Comparison of ENCODE assay signal across 8 cellular contexts in genomic region chr2:20448246-20449046, GRCh38. TPM values are rescaled to one million over a fixed set of nuclear protein-coding genes. Genes with fewer than 3 reads are reported as not detected.
DNase-seq lines count a peak whose midpoint lies in the region; ATAC-seq, FAIRE-seq and TF ChIP-seq lines count a peak whose summit lies in the region.

No MANE protein-coding gene starts in this region.

- intact Hi-C loops in PC-9 (cut with micrococcal nuclease; ENCODE audit: unreplicated experiment) (loop anchor here (1.0 to 5.0 kb wide), 2 partner anchors 64 to 145 kb away; no protein-coding TSS in a partner anchor), endothelial cell of umbilical vein (cut with micrococcal nuclease) (loop anchor here (10.0 kb wide), 1 partner anchor 376 kb away; the partner anchor contains the start of gene LDAH), natural killer cell (cut with micrococcal nuclease) (loop anchor here (5.0 kb wide), 1 partner anchor 546 kb away; the partner anchor contains the start of gene TTC32)

- no peaks in the 10 kb centered on the region for H3K9me3 Mint-ChIP-seq in natural killer cell

- H3K27me3 Mint-ChIP-seq in natural killer cell (ENCODE audit: low read depth in 2 of 2) = peaks cover 0 to 13% of the 10 kb centered on the region in 2 donors

- no peak for FAIRE-seq in endothelial cell of umbilical vein (lab: Jason Lieb, UNC)

- TF ChIP-seq POLR2A in endothelial cell of umbilical vein (IDR thresholded peaks at IDR 0.05; ENCODE audit: low read depth, low read length) = peak; percentile 85

- peak; percentile 22 for DNase-seq in Caki2 (ENCODE audit: low read depth)
- DNase-seq in PC-9 = no peak
- DNase-seq in endothelial cell of umbilical vein (ENCODE audit: low read depth, low spot score) = no peak
- DNase-seq in natural killer cell = no peak
- DNase-seq in stimulated activated CD4-positive, alpha-beta T cell treated with anti-CD3 and anti-CD28 coated beads, Interleukin-12 subunit alpha, Interleukin-12 subunit beta, amount 100 ng/mL, for 4 hours = no peak
- DNase-seq in NCI-H128 (lab: John Stamatoyannopoulos, UW; ENCODE audit: unreplicated experiment) = no peak

- in situ Hi-C loops in Caki2 (cut with HindIII; ENCODE audit: low pct_unique_long_range_greater_than_20kb, low sequenced_read_pairs) = loop anchor here (25.0 kb wide), 1 partner anchor 189 kb away; no protein-coding TSS in a partner anchor

- CTCF ChIA-PET in PC-9 (lab: Charles Lee) = interaction anchor here (0.7 to 2.3 kb wide), 3 partner anchors 10 to 186 kb away, joined by 3 to 21 read pairs (median 12); no protein-coding TSS in a partner anchor
- CTCF ChIA-PET in endothelial cell of umbilical vein (lab: Charles Lee) = interaction anchor here (1.1 to 5.4 kb wide), 5 partner anchors 37 to 187 kb away, joined by 3 to 78 read pairs (median 5); no protein-coding TSS in a partner anchor

- dilution Hi-C loops in endothelial cell of umbilical vein (cut with MboI; ENCODE audit: extremely low pct_ligation_motif_present, low sequenced_read_pairs) = loop anchor here (10.0 kb wide), 1 partner anchor 186 kb away; no protein-coding TSS in a partner anchor

- peak overlapping the region; percentile 98 for H3K4me2 ChIP-seq in PC-9
- peak overlapping the region; percentile 66 for H3K4me2 ChIP-seq in endothelial cell of umbilical vein (ENCODE audit: insufficient read depth, low read length)

- peak overlapping the region; percentile 92 for H3K9ac ChIP-seq in endothelial cell of umbilical vein (replicated peaks; ENCODE audit: extremely low read depth, insufficient read depth, low read length)

- BruUV-seq in PC-9 (replicated peaks; lab: Mats Ljungman, UMichigan) (no TSS peak), endothelial cell of umbilical vein (replicated peaks; lab: Mats Ljungman, UMichigan) (TSS peak; percentile 34)

- no peak overlapping the region for H2AFZ ChIP-seq in PC-9
- H2AFZ ChIP-seq in endothelial cell of umbilical vein (ENCODE audit: low read depth, low read length) = no peak overlapping the region

- peaks cover 17% of the 10 kb centered on the region for H3K36me3 ChIP-seq in PC-9 (ENCODE audit: low read depth)
- peaks cover 2 to 15% of the 10 kb centered on the region in 2 experiments for H3K36me3 ChIP-seq in endothelial cell of umbilical vein (ENCODE audit: control insufficient read depth in 2 of 2, extremely low read depth in 1 of 2, insufficient read depth in 2 of 2, low read length in 2 of 2)

- H3K4me3 Mint-ChIP-seq in natural killer cell = peak overlapping the region; percentile 87

- peaks cover 35% of the 10 kb centered on the region; the same call in 1 of the 2 replicates for H3F3A ChIP-seq in PC-9 (ENCODE audit: insufficient read depth, low read depth)

- H3K9me3 ChIP-seq in PC-9 (ENCODE audit: insufficient read depth, low read depth) (no peaks in the 10 kb centered on the region), endothelial cell of umbilical vein (replicated peaks; ENCODE audit: control insufficient read depth, insufficient read depth, low read length) (no peaks in the 10 kb centered on the region)

- peak overlapping the region; percentile 63 to 84 for H3K27ac Mint-ChIP-seq in natural killer cell

- no peak for TF ChIP-seq CTCF in PC-9 (conservative IDR thresholded peaks at IDR 0.05)
- no peak for TF ChIP-seq CTCF in endothelial cell of umbilical vein (IDR thresholded peaks at IDR 0.05; ENCODE audit: extremely low read depth in 1 of 2, insufficient read depth in 1 of 2, low read depth in 1 of 2, low read length in 2 of 2)
- TF ChIP-seq CTCF in natural killer cell (IDR thresholded peaks at IDR 0.05) = no peak

- H3K27me3 ChIP-seq in PC-9 (ENCODE audit: insufficient read depth, low read depth) (no peaks in the 10 kb centered on the region), endothelial cell of umbilical vein (ENCODE audit: control insufficient read depth in 2 of 2, insufficient read depth in 2 of 2, low read length in 2 of 2) (no peaks in the 10 kb centered on the region)

- peak overlapping the region; percentile 97 for H3K4me3 ChIP-seq in PC-9
- peak overlapping the region; percentile 44 to 96 (median 94) for H3K4me3 ChIP-seq in endothelial cell of umbilical vein (replicated peaks in 1 of 3; ENCODE audit: insufficient read depth in 1 of 3, low read depth in 1 of 3, low read length in 3 of 3)

- ATAC-seq in natural killer cell (no peak), HG02938 (IDR thresholded peaks at IDR 0.05; ENCODE audit: unreplicated experiment) (no peak)
- ATAC-seq in activated CD4-positive, CD25-positive, alpha-beta regulatory T cell treated with anti-CD3 and anti-CD28 coated beads, Interleukin-2, amount 50 U/mL, for 24 hours = no peak

- H3K4me1 Mint-ChIP-seq in natural killer cell = peaks cover 8% of the 10 kb centered on the region in 2 donors

- POLR2A ChIA-PET in PC-9 (lab: Charles Lee; ENCODE audit: unreplicated experiment) = interaction anchor here (0.5 to 2.6 kb wide), 6 partner anchors 18 to 263 kb away, joined by 5 to 67 read pairs (median 14); no protein-coding TSS in a partner anchor
- POLR2A ChIA-PET in endothelial cell of umbilical vein (lab: Charles Lee) = interaction anchor here (0.7 to 7.6 kb wide), 10 partner anchors 11 to 187 kb away, joined by 3 to 310 read pairs (median 32); no protein-coding TSS in a partner anchor

- H3K9me1 ChIP-seq in endothelial cell of umbilical vein (replicated peaks; ENCODE audit: control insufficient read depth, extremely low read depth, insufficient read depth, low read length) = no peaks in the 10 kb centered on the region

- 0 out of 2 replicates have a peak overlapping the region, but pooled peaks have one; percentile 69 for H3K27ac ChIP-seq in PC-9
- peak overlapping the region; percentile 76 for H3K27ac ChIP-seq in endothelial cell of umbilical vein (ENCODE audit: insufficient read depth, low read depth, low read length)

- peaks cover 45% of the 10 kb centered on the region for H3K4me1 ChIP-seq in PC-9 (replicated peaks; ENCODE audit: insufficient read depth)
- peaks cover 25% of the 10 kb centered on the region for H3K4me1 ChIP-seq in endothelial cell of umbilical vein (ENCODE audit: control insufficient read depth, extremely low read depth, insufficient read depth, low read length)

- peaks cover 40% of the 10 kb centered on the region for H3K79me2 ChIP-seq in PC-9 (ENCODE audit: low read depth)
- peaks cover 35% of the 10 kb centered on the region for H3K79me2 ChIP-seq in endothelial cell of umbilical vein (ENCODE audit: control insufficient read depth, insufficient read depth, low read length)

- no peaks in the 10 kb centered on the region for H3K36me3 Mint-ChIP-seq in natural killer cell

- H4K20me1 ChIP-seq in PC-9 (ENCODE audit: insufficient read depth) (peaks cover 24% of the 10 kb centered on the region), endothelial cell of umbilical vein (replicated peaks; ENCODE audit: control insufficient read depth, extremely low read depth, insufficient read depth, low read length) (no peaks in the 10 kb centered on the region)

- H3K9me2 ChIP-seq in PC-9 (ENCODE audit: insufficient read depth) = no peaks in the 10 kb centered on the region

TF ChIP-seq in endothelial cell of umbilical vein, 7 proteins besides CTCF, POLR2A, EP300 and RAD21:
- TF ChIP-seq POLR2AphosphoS5 (IDR thresholded peaks at IDR 0.05; ENCODE audit: insufficient read depth, low read depth, low read length) (peak; percentile 63), MYC (IDR thresholded peaks at IDR 0.05; ENCODE audit: low read depth, low read length) (no peak)

RNA-seq across cellular contexts. Expression of gene RHOB, which starts 1.6 kb away (rescaled TPM):
- 151 and 158 TPM in 2 replicates for total RNA-seq in Caki2 (2014; rRNA removed; shearing (Covaris generic); ENCODE audit: low replicate concordance)
- total RNA-seq in PC-9 (2021) (39.3 and 44.4 TPM in 2 replicates), endothelial cell of umbilical vein (830 and 937 TPM in 2 replicates), natural killer cell (100 to 1,000 TPM in 1 of 3 donors, 10 to 100 TPM in 2; 50.8 to 222 (median 64.7) TPM)
- polyA plus RNA-seq in endothelial cell of umbilical vein = 1,101 and 1,250 TPM in 2 replicates
- polyA plus RNA-seq in endothelial cell of umbilical vein (2011; cell fraction: cytosol; rRNA removed) = 523 and 798 TPM in 2 replicates
- 517 and 555 TPM in 2 replicates for polyA plus RNA-seq in endothelial cell of umbilical vein (2011; cell fraction: nucleus; rRNA removed)
- polyA plus RNA-seq in endothelial cell of umbilical vein (2012) = 507 and 871 TPM in 2 replicates
- 476 and 592 TPM in 2 replicates for polyA minus RNA-seq in endothelial cell of umbilical vein
- polyA minus RNA-seq in endothelial cell of umbilical vein (2011; cell fraction: cytosol; rRNA and poly(A)+ RNA removed) = 265 TPM
- polyA minus RNA-seq in endothelial cell of umbilical vein (2011; cell fraction: nucleus; rRNA and poly(A)+ RNA removed) = 333 and 638 TPM in 2 replicates
